27 cellular contexts compared by ENCODE assay signal in genomic region chr2:233297076-233297475, GRCh38. TPM values are rescaled to one million over a fixed set of nuclear protein-coding genes. Genes with fewer than 3 reads are reported as not detected.
"Had no signal": no experiment of that assay in that cellular context is flagged by ENCODE, and none has a peak within 500 bp of the region (broad histone marks: within the 10 kb centered on the region; RNA-seq: fewer than 3 reads in every experiment).

No MANE protein-coding gene starts in this region.

- ATAC-seq: gastroesophageal sphincter; natural killer cell treated with Interleukin-12 subunit alpha and Interleukin-12 subunit beta and Interleukin-15 and Interleukin-18, amount 100 ng/mL, for 72 hours; pancreas; right cardiac atrium; stimulated activated naive B cell treated with anti-CD40 and anti-IgM and Interleukin-4, amounts not matched to agents 10 μg/mL and 1 μg/mL and 100 μg/mL, for 72 hours; upper lobe of right lung had no signal

- H3K27me3 ChIP-seq: esophagus squamous epithelium, gastroesophageal sphincter, neural progenitor cell, pancreas, suprapubic skin, tibial artery, upper lobe of right lung, vagina had no signal

- DNase-seq: esophagus squamous epithelium; foreskin fibroblast; glutamatergic neuron; islet precursor cell; left ventricle myocardium inferior; lower lobe of right lung; occipital lobe; pancreas; right cardiac atrium; stimulated activated CD4-positive, alpha-beta T cell treated with anti-CD3 and anti-CD28 coated beads, Interleukin-4, amount 100 ng/mL, for 24 hours; stimulated activated naive B cell treated with anti-CD40 and anti-IgM and Interleukin-4, amounts not matched to agents 10 μg/mL and 1 μg/mL and 100 μg/mL, for 72 hours; tibial artery; upper lobe of right lung had no signal

- FAIRE-seq: colon, pancreas had no signal

- H3K36me3 ChIP-seq: neural progenitor cell had no signal

- H3K27ac Mint-ChIP-seq: dendritic cell treated with granulocyte-macrophage colony-stimulating factor and Interleukin-4, amounts not matched to agents 40 ng/mL and 50 ng/mL, for 4 days; memory B cell; mesothelial cell of epicardium; natural killer cell treated with Interleukin-12 subunit alpha and Interleukin-12 subunit beta and Interleukin-15 and Interleukin-18, amount 100 ng/mL, for 72 hours; neural progenitor cell; progenitor cell of endocrine pancreas had no signal

- H3K9me3 ChIP-seq: esophagus squamous epithelium, gastroesophageal sphincter, left ventricle myocardium inferior, lower lobe of right lung, pancreas, suprapubic skin, tibial artery, upper lobe of right lung, vagina had no signal

- H3K4me1 ChIP-seq: esophagus squamous epithelium, gastroesophageal sphincter, left ventricle myocardium inferior, lower lobe of right lung, pancreas, suprapubic skin, tibial artery, upper lobe of right lung, vagina had no signal

- H3K9me3 Mint-ChIP-seq: dendritic cell treated with granulocyte-macrophage colony-stimulating factor and Interleukin-4, amounts not matched to agents 40 ng/mL and 50 ng/mL, for 4 days; memory B cell; mesothelial cell of epicardium; natural killer cell treated with Interleukin-12 subunit alpha and Interleukin-12 subunit beta and Interleukin-15 and Interleukin-18, amount 100 ng/mL, for 72 hours; neural progenitor cell; stimulated activated naive B cell treated with anti-CD40 and anti-IgM and Interleukin-4, amounts not matched to agents 10 μg/mL and 1 μg/mL and 100 μg/mL, for 72 hours had no signal

- H3K4me3 ChIP-seq: esophagus squamous epithelium, gastroesophageal sphincter, left ventricle myocardium inferior, lower lobe of right lung, neural progenitor cell, pancreas, smooth muscle cell, suprapubic skin, tibial artery, upper lobe of right lung, vagina had no signal

- H3K27me3 Mint-ChIP-seq: dendritic cell treated with granulocyte-macrophage colony-stimulating factor and Interleukin-4, amounts not matched to agents 40 ng/mL and 50 ng/mL, for 4 days; memory B cell; natural killer cell treated with Interleukin-12 subunit alpha and Interleukin-12 subunit beta and Interleukin-15 and Interleukin-18, amount 100 ng/mL, for 72 hours; progenitor cell of endocrine pancreas; stimulated activated naive B cell treated with anti-CD40 and anti-IgM and Interleukin-4, amounts not matched to agents 10 μg/mL and 1 μg/mL and 100 μg/mL, for 72 hours had no signal

- H3K4me3 Mint-ChIP-seq: dendritic cell treated with granulocyte-macrophage colony-stimulating factor and Interleukin-4, amounts not matched to agents 40 ng/mL and 50 ng/mL, for 4 days; memory B cell; mesothelial cell of epicardium; natural killer cell treated with Interleukin-12 subunit alpha and Interleukin-12 subunit beta and Interleukin-15 and Interleukin-18, amount 100 ng/mL, for 72 hours; neural progenitor cell; stimulated activated naive B cell treated with anti-CD40 and anti-IgM and Interleukin-4, amounts not matched to agents 10 μg/mL and 1 μg/mL and 100 μg/mL, for 72 hours had no signal

- H3K27ac ChIP-seq: esophagus squamous epithelium, gastroesophageal sphincter, left ventricle myocardium inferior, lower lobe of right lung, neural progenitor cell, pancreas, suprapubic skin, tibial artery, upper lobe of right lung, vagina had no signal

- H3K4me1 Mint-ChIP-seq: mesothelial cell of epicardium had no signal

RNA-seq across cellular contexts. Expression of gene SAG, which starts 10.5 kb away (rescaled TPM):
- total RNA-seq: epithelial cell of proximal tubule, esophagus squamous epithelium, left ventricle myocardium inferior, lower lobe of right lung, mesothelial cell of epicardium, mucosa of gallbladder, myocyte, occipital lobe, pancreas, progenitor cell of endocrine pancreas, right cardiac atrium, smooth muscle cell, suprapubic skin, upper lobe of right lung, vagina had no signal
- polyA plus RNA-seq: pancreas, right cardiac atrium, smooth muscle cell had no signal
